ENCODE assay signal across 26 cellular contexts in genomic region chr14:96207686-96208085, GRCh38. TPM values are rescaled to one million over a fixed set of nuclear protein-coding genes. Genes with fewer than 3 reads are reported as not detected.
"Had no signal": no experiment of that assay in that cellular context is flagged by ENCODE, and none has a peak within 500 bp of the region (broad histone marks: within the 10 kb centered on the region; RNA-seq: fewer than 3 reads in every experiment).

No MANE protein-coding gene starts in this region.

- H3K4me3 ChIP-seq: ascending aorta, SJCRH30, SK-N-MC had no signal

- H3K4me2 ChIP-seq: KMS-11 had no signal

- DNase-seq: activated CD4-positive, alpha-beta T cell treated with anti-CD3 and anti-CD28 coated beads for 36 hours; activated CD4-positive, alpha-beta T cell treated with anti-CD3 and anti-CD28 coated beads, Interleukin-2, amount 10 ng/mL, durations not matched to agents 7 days and 5 days; activated CD4-positive, alpha-beta T cell treated with anti-CD3 and anti-CD28 coated beads, Interleukin-2, amount 50 U/mL, for 48 hours; activated CD8-positive, alpha-beta T cell treated with anti-CD3 and anti-CD28 coated beads, Interleukin-2, amount 10 ng/mL, durations not matched to agents 7 days and 5 days; activated gamma-delta T cell; activated naive CD4-positive, alpha-beta T cell treated with Interleukin-2 at 50 U/mL for 16 hours; activated naive CD8-positive, alpha-beta T cell treated with anti-CD3 and anti-CD28 coated beads, Interleukin-2, amount 10 ng/mL, durations not matched to agents 7 days and 5 days; activated T-cell treated with anti-CD3 and anti-CD28 coated beads, Interleukin-2, amount 50 U/mL, for 24 hours; amygdala; NCI-H1105; NCI-H1417 treated with DMSO at 0.1 percent for 48 hours; NCI-H1930; NCI-H2081 treated with DMSO at 0.1 percent for 48 hours; NCI-H345; NCI-H524 treated with DMSO at 0.1 percent for 48 hours; SHP77; SJCRH30 had no signal

- ATAC-seq: activated CD4-positive, alpha-beta T cell treated with anti-CD3 and anti-CD28 coated beads for 36 hours; activated CD4-positive, CD25-positive, alpha-beta regulatory T cell treated with anti-CD3 and anti-CD28 coated beads, Interleukin-2, amount 50 U/mL, for 24 hours; activated CD8-positive, alpha-beta T cell treated with anti-CD3 and anti-CD28 coated beads, Interleukin-2, amount 10 ng/mL, durations not matched to agents 7 days and 5 days; Panc1; WTC11 had no signal

- H3K9me3 ChIP-seq: SJCRH30 had no signal

- H3K4me1 ChIP-seq: ascending aorta had no signal

- H3K9ac ChIP-seq: KMS-11 had no signal

- H3K36me3 ChIP-seq: ascending aorta, SJCRH30 had no signal

- H3K27me3 ChIP-seq: SJCRH30 had no signal

- H3K27ac ChIP-seq: ascending aorta, KMS-11, SJCRH30, SK-N-MC had no signal

RNA-seq across cellular contexts. Expression of gene BDKRB2, which starts 3.0 kb away (rescaled TPM):
- total RNA-seq: activated CD4-positive, alpha-beta T cell treated with anti-CD3 and anti-CD28 coated beads for 36 hours; activated CD4-positive, alpha-beta T cell treated with anti-CD3 and anti-CD28 coated beads, Interleukin-2, amount 10 ng/mL, durations not matched to agents 7 days and 5 days; activated CD8-positive, alpha-beta T cell treated with anti-CD3 and anti-CD28 coated beads, Interleukin-2, amount 10 ng/mL, durations not matched to agents 7 days and 5 days; activated naive CD8-positive, alpha-beta T cell treated with anti-CD3 and anti-CD28 coated beads, Interleukin-2, amount 10 ng/mL, durations not matched to agents 7 days and 5 days; activated T-helper 2 cell treated with anti-CD3 and anti-CD28 coated beads, Interferon-gamma antibody, Interleukin-2, Interleukin-4, amounts not matched to agents 10 μg/mL and 5 μg/mL and 100 μg/mL, durations not matched to agents 14 hours and 24 hours and 36 hours; NCI-H460; SJCRH30 had no signal

RNA-seq across cellular contexts. Expression of gene BDKRB1, which starts 48.3 kb away (rescaled TPM):
- total RNA-seq: activated CD4-positive, alpha-beta T cell treated with anti-CD3 and anti-CD28 coated beads for 36 hours; activated CD4-positive, alpha-beta T cell treated with anti-CD3 and anti-CD28 coated beads, Interleukin-2, amount 10 ng/mL, durations not matched to agents 7 days and 5 days; activated CD8-positive, alpha-beta T cell treated with anti-CD3 and anti-CD28 coated beads, Interleukin-2, amount 10 ng/mL, durations not matched to agents 7 days and 5 days; activated naive CD8-positive, alpha-beta T cell treated with anti-CD3 and anti-CD28 coated beads, Interleukin-2, amount 10 ng/mL, durations not matched to agents 7 days and 5 days; activated T-helper 2 cell treated with anti-CD3 and anti-CD28 coated beads, Interferon-gamma antibody, Interleukin-2, Interleukin-4, amounts not matched to agents 10 μg/mL and 5 μg/mL and 100 μg/mL, durations not matched to agents 14 hours and 24 hours and 36 hours; ascending aorta; cardiac septum; NCI-H460 had no signal
